1 cellular context compared by ENCODE assay signal in the genomic region with DNA sequence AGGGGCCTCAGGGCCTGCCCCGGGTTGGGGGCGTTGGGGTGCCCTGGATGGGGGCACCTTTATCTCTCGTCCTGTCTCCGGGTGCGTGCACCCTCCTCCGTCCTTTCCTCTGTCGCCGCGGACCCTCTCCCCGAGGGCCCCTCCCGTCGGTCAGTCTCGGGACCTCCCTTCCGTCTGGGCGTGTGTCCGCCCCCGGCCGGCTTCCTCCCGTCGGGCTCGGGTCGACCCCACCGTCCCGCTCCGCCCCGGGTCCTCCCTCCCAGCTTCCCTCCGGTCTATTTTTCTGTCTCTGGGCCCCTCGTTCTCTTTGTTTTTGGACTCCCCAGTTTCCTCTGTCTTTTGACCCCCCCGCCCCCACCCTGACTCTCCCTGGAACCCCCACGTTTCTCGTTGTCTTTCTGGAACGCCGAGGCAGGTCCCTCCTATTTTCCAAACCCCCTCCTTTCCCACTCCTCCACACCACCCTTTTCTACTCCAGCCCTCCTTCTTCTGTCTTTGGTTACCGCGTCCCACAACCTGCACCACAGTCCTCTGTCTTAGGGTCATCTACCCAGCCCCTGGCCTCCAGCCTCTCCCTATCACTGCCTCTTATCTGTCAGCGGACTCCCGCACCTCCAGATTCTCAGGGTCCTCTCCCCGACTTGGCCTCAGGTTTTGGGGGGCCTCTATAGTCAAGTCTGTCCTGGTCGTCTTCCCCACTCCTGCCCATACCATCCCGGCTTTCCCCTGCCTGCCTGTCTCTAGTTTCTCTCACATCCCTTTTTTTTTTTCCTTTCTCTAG.
TF ChIP-seq lines count a peak whose summit lies in the region.

No MANE protein-coding gene starts in this region.

TF ChIP-seq in K562, 482 proteins besides CTCF, POLR2A, EP300 and RAD21 (continues in another document):
- TF ChIP-seq MNT (conservative IDR thresholded peaks at IDR 0.05): peak in 1 of 2 experiments; percentile 29; a peak in 1 of 4 replicates
- no peak for TF ChIP-seq ETV1 (tag; conservative IDR thresholded peaks at IDR 0.05; ENCODE audit: low read depth)
- TF ChIP-seq ZNF146 (CRISPR knock-in tag; IDR thresholded peaks at IDR 0.05; ENCODE audit: unreplicated experiment): no peak
- peak; percentile 88 for TF ChIP-seq EGR1 (conservative IDR thresholded peaks at IDR 0.05)
- TF ChIP-seq NBN (IDR thresholded peaks at IDR 0.05; ENCODE audit: low read depth): no peak
- TF ChIP-seq, protein P1, sequence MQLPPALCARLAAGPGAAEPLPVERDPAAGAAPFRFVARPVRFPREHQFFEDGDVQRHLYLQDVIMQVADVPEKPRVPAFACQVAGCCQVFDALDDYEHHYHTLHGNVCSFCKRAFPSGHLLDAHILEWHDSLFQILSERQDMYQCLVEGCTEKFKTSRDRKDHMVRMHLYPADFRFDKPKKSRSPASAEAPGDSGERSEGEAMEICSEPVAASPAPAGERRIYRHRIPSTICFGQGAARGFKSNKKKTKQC (CRISPR knock-in tag; IDR thresholded peaks at IDR 0.05): no peak
- no peak for TF ChIP-seq E2F6 (IDR thresholded peaks at IDR 0.05; ENCODE audit: borderline replicate concordance in 1 of 2, extremely low read depth in 1 of 2, insufficient read depth in 1 of 2, insufficient read length in 1 of 2, low read depth in 1 of 2, low read length in 1 of 2, poor library complexity in 1 of 2, severe bottlenecking in 1 of 2)
- no peak for TF ChIP-seq PTTG1 (tag; IDR thresholded peaks at IDR 0.05; ENCODE audit: low read depth)
- TF ChIP-seq, protein P2, sequence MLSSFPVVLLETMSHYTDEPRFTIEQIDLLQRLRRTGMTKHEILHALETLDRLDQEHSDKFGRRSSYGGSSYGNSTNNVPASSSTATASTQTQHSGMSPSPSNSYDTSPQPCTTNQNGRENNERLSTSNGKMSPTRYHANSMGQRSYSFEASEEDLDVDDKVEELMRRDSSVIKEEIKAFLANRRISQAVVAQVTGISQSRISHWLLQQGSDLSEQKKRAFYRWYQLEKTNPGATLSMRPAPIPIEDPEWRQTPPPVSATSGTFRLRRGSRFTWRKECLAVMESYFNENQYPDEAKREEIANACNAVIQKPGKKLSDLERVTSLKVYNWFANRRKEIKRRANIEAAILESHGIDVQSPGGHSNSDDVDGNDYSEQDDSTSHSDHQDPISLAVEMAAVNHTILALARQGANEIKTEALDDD (IDR thresholded peaks at IDR 0.05): no peak
- TF ChIP-seq RBM22 (IDR thresholded peaks at IDR 0.05; ENCODE audit: low read depth, low read length, poor library complexity, severe bottlenecking): peak; percentile 56
- no peak for TF ChIP-seq POLR2B (IDR thresholded peaks at IDR 0.05; ENCODE audit: low read depth, partially characterized antibody)
- TF ChIP-seq E2F1 (CRISPR knock-in tag; IDR thresholded peaks at IDR 0.05): no peak
- TF ChIP-seq NFATC3 (IDR thresholded peaks at IDR 0.05): no peak
- TF ChIP-seq POLR2H (tag; IDR thresholded peaks at IDR 0.05; ENCODE audit: low read depth): no peak
- no peak for TF ChIP-seq ZNF124 (CRISPR knock-in tag; IDR thresholded peaks at IDR 0.05)
- TF ChIP-seq NFYB (IDR thresholded peaks at IDR 0.05; ENCODE audit: extremely low read depth, insufficient read length): no peak
- TF ChIP-seq POLR2G (IDR thresholded peaks at IDR 0.05; ENCODE audit: low read depth, low read length): peak; percentile 67
- 0 out of 2 replicates have a peak, but pooled peaks have one; percentile 20 for TF ChIP-seq SMARCA4 (IDR thresholded peaks at IDR 0.05)
- no peak for TF ChIP-seq PCBP2 (IDR thresholded peaks at IDR 0.05; ENCODE audit: low read depth, low read length, poor library complexity, severe bottlenecking)
- no peak for TF ChIP-seq RUNX1 (IDR thresholded peaks at IDR 0.05; ENCODE audit: low read depth)
- no peak for TF ChIP-seq ZNF75A (CRISPR knock-in tag; IDR thresholded peaks at IDR 0.05)
- TF ChIP-seq, protein P3, sequence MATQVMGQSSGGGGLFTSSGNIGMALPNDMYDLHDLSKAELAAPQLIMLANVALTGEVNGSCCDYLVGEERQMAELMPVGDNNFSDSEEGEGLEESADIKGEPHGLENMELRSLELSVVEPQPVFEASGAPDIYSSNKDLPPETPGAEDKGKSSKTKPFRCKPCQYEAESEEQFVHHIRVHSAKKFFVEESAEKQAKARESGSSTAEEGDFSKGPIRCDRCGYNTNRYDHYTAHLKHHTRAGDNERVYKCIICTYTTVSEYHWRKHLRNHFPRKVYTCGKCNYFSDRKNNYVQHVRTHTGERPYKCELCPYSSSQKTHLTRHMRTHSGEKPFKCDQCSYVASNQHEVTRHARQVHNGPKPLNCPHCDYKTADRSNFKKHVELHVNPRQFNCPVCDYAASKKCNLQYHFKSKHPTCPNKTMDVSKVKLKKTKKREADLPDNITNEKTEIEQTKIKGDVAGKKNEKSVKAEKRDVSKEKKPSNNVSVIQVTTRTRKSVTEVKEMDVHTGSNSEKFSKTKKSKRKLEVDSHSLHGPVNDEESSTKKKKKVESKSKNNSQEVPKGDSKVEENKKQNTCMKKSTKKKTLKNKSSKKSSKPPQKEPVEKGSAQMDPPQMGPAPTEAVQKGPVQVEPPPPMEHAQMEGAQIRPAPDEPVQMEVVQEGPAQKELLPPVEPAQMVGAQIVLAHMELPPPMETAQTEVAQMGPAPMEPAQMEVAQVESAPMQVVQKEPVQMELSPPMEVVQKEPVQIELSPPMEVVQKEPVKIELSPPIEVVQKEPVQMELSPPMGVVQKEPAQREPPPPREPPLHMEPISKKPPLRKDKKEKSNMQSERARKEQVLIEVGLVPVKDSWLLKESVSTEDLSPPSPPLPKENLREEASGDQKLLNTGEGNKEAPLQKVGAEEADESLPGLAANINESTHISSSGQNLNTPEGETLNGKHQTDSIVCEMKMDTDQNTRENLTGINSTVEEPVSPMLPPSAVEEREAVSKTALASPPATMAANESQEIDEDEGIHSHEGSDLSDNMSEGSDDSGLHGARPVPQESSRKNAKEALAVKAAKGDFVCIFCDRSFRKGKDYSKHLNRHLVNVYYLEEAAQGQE (CRISPR knock-in tag; IDR thresholded peaks at IDR 0.05; ENCODE audit: low read depth): no peak
- TF ChIP-seq EZH2 (IDR thresholded peaks at IDR 0.05; ENCODE audit: borderline replicate concordance, low read depth, low read length): no peak
- TF ChIP-seq ZC3H4 (CRISPR knock-in tag; IDR thresholded peaks at IDR 0.05; ENCODE audit: borderline replicate concordance): no peak
- no peak for TF ChIP-seq OTX1 (CRISPR knock-in tag; IDR thresholded peaks at IDR 0.05)
- no peak for TF ChIP-seq ZNF583 (CRISPR knock-in tag; IDR thresholded peaks at IDR 0.05)
- TF ChIP-seq, protein P4, sequence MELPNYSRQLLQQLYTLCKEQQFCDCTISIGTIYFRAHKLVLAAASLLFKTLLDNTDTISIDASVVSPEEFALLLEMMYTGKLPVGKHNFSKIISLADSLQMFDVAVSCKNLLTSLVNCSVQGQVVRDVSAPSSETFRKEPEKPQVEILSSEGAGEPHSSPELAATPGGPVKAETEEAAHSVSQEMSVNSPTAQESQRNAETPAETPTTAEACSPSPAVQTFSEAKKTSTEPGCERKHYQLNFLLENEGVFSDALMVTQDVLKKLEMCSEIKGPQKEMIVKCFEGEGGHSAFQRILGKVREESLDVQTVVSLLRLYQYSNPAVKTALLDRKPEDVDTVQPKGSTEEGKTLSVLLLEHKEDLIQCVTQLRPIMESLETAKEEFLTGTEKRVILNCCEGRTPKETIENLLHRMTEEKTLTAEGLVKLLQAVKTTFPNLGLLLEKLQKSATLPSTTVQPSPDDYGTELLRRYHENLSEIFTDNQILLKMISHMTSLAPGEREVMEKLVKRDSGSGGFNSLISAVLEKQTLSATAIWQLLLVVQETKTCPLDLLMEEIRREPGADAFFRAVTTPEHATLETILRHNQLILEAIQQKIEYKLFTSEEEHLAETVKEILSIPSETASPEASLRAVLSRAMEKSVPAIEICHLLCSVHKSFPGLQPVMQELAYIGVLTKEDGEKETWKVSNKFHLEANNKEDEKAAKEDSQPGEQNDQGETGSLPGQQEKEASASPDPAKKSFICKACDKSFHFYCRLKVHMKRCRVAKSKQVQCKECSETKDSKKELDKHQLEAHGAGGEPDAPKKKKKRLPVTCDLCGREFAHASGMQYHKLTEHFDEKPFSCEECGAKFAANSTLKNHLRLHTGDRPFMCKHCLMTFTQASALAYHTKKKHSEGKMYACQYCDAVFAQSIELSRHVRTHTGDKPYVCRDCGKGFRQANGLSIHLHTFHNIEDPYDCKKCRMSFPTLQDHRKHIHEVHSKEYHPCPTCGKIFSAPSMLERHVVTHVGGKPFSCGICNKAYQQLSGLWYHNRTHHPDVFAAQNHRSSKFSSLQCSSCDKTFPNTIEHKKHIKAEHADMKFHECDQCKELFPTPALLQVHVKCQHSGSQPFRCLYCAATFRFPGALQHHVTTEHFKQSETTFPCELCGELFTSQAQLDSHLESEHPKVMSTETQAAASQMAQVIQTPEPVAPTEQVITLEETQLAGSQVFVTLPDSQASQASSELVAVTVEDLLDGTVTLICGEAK (IDR thresholded peaks at IDR 0.05): 0 out of 2 replicates have a peak, but pooled peaks have one; percentile 25
- TF ChIP-seq, protein P4 (CRISPR knock-in tag; IDR thresholded peaks at IDR 0.05): no peak
- TF ChIP-seq, protein P5, sequence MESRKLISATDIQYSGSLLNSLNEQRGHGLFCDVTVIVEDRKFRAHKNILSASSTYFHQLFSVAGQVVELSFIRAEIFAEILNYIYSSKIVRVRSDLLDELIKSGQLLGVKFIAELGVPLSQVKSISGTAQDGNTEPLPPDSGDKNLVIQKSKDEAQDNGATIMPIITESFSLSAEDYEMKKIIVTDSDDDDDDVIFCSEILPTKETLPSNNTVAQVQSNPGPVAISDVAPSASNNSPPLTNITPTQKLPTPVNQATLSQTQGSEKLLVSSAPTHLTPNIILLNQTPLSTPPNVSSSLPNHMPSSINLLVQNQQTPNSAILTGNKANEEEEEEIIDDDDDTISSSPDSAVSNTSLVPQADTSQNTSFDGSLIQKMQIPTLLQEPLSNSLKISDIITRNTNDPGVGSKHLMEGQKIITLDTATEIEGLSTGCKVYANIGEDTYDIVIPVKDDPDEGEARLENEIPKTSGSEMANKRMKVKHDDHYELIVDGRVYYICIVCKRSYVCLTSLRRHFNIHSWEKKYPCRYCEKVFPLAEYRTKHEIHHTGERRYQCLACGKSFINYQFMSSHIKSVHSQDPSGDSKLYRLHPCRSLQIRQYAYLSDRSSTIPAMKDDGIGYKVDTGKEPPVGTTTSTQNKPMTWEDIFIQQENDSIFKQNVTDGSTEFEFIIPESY (CRISPR knock-in tag; IDR thresholded peaks at IDR 0.05): no peak
- TF ChIP-seq TEAD1 (CRISPR knock-in tag; IDR thresholded peaks at IDR 0.05): no peak
- TF ChIP-seq CBX1 (IDR thresholded peaks at IDR 0.05; ENCODE audit: low read depth): 0 out of 2 replicates have a peak, but pooled peaks have one; percentile 29
- no peak for TF ChIP-seq ZBTB2 (IDR thresholded peaks at IDR 0.05)
